8 cellular contexts compared by ENCODE assay signal in the genomic region with DNA sequence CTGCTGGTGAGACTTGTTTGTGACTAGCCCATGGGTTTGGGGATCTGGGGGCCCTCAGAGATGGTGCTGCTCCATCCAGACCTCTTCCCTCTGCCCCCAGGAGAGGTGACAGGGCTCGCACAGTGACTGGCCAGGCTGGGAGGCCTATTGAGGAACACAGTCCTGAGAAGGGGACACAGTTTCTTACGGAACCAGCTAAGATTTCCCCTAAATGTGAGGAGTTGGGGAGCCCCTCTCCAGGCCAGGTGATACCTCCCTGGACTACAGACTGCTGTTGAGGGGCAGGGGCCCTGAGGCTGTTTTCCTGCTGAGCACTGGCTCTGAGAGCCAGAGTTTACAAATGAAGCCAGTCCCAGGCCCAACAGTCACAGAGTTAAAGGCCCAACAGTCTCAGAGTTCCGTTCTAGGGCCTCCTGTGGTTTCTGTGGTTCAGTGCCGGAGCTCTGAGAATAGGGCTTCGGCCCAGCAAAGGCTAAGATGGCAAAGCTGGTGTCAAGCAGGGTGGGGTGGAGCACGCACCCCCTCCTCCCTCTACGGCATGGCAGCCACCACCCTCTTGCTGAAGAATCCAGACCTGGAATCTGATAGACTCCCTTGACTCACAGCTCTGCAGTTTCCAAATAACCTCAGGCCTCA. TPM values are rescaled to one million over a fixed set of nuclear protein-coding genes. Genes with fewer than 3 reads are reported as not detected.
DNase-seq lines count a peak whose midpoint lies in the region; ATAC-seq and TF ChIP-seq lines count a peak whose summit lies in the region.

No MANE protein-coding gene starts in this region.

- ATAC-seq in GM21447 (IDR thresholded peaks at IDR 0.05; ENCODE audit: unreplicated experiment) (peak; percentile 42), Right ventricle myocardium superior (ENCODE audit: poor library complexity) (no peak)

- H3K27me3 Mint-ChIP-seq in Calu3 (ENCODE audit: unreplicated experiment), result peaks cover 20% of the 10 kb centered on the region

- peaks cover 2% of the 10 kb centered on the region for H3K79me2 ChIP-seq in mesendoderm (ENCODE audit: control insufficient read depth, insufficient read depth, low read length)

- peak overlapping the region; percentile 15 for H2AK5ac ChIP-seq in mesendoderm (ENCODE audit: low read length)

- no peaks in the 10 kb centered on the region for H3K79me1 ChIP-seq in mesendoderm (ENCODE audit: low read length)

- H4K5ac ChIP-seq in mesendoderm (ENCODE audit: low read length), result no peak overlapping the region

- peak overlapping the region; percentile 39 for H3K56ac ChIP-seq in mesendoderm (ENCODE audit: low read length)

- no peaks in the 10 kb centered on the region for H3K36me3 ChIP-seq in mesendoderm (ENCODE audit: control insufficient read depth, insufficient read depth, low read length)

- H3K9me3 Mint-ChIP-seq in Calu3 (ENCODE audit: low read depth, unreplicated experiment), result no peaks in the 10 kb centered on the region

- H3K36me3 Mint-ChIP-seq in Calu3 (ENCODE audit: insufficient read depth, unreplicated experiment), result peaks cover 17% of the 10 kb centered on the region

- H3K4ac ChIP-seq in mesendoderm (ENCODE audit: low read depth, low read length), result peak overlapping the region; percentile 18

- no peaks in the 10 kb centered on the region for H3K27me3 ChIP-seq in mesendoderm (ENCODE audit: insufficient read depth, low read length, poor library complexity)

- no peaks in the 10 kb centered on the region for H3K4me1 Mint-ChIP-seq in Calu3 (ENCODE audit: low read depth, unreplicated experiment)

- no peak overlapping the region for H2BK120ac ChIP-seq in mesendoderm (ENCODE audit: low read depth, low read length)

- BruUV-seq in Calu3 (replicated peaks; lab: Mats Ljungman, UMichigan), result no TSS peak

- intact Hi-C loops in Calu3 (cut with micrococcal nuclease; ENCODE audit: unreplicated experiment), result no loop called here
- intact Hi-C loops in Right ventricle myocardium superior (cut with DNase I), result no loop called here

- H3K4me3 ChIP-seq in mesendoderm (ENCODE audit: low read length), result no peak overlapping the region

- no peak overlapping the region for H3K27ac Mint-ChIP-seq in Calu3 (ENCODE audit: unreplicated experiment)

- H4K8ac ChIP-seq in mesendoderm (ENCODE audit: low read depth, low read length), result no peak overlapping the region

- TF ChIP-seq CTCF in Calu3 (IDR thresholded peaks at IDR 0.05; ENCODE audit: unreplicated experiment), result no peak

- CTCF ChIA-PET in Calu3 (lab: Charles Lee), result interaction anchor here (0.7 kb wide), 1 partner anchor 20 kb away, joined by 14 read pairs; no protein-coding TSS in a partner anchor

- H2BK15ac ChIP-seq in mesendoderm (replicated peaks; ENCODE audit: low read depth), result no peak overlapping the region

- no peak overlapping the region for H3K4me2 ChIP-seq in mesendoderm (ENCODE audit: low read length)

- H3K9ac ChIP-seq in mesendoderm (ENCODE audit: low read length), result no peak overlapping the region

- DNase-seq in Calu3, result no peak
- peak; percentile 37 for DNase-seq in T-helper 9 cell
- DNase-seq in mesendoderm, result no peak
- no peak for DNase-seq in NCI-H524 (lab: John Stamatoyannopoulos, UW)
- DNase-seq in T1000 (lab: John Stamatoyannopoulos, UW), result no peak
- no peak for DNase-seq in Right ventricle myocardium superior
- DNase-seq in NCI-H1417 treated with DMSO at 0.1 percent for 48 hours (lab: John Stamatoyannopoulos, UW), result no peak

- H3K18ac ChIP-seq in mesendoderm (ENCODE audit: low read length), result no peak overlapping the region

- WGBS in mesendoderm (ENCODE audit: extremely low coverage, insufficient coverage, low lambda C conversion rate), result no CpG with 5 or more reads among the region's 7 CpGs

- H3K23ac ChIP-seq in mesendoderm (ENCODE audit: low read length), result peak overlapping the region; percentile 48

- H3K27ac ChIP-seq in mesendoderm (ENCODE audit: low read depth, low read length), result no peak overlapping the region

- H3K4me1 ChIP-seq in mesendoderm (ENCODE audit: control insufficient read depth, low read depth, low read length), result peaks cover 2% of the 10 kb centered on the region

- peak overlapping the region; percentile 74 for H3K4me3 Mint-ChIP-seq in Calu3 (ENCODE audit: low read depth, unreplicated experiment)

- no peak overlapping the region for H2BK5ac ChIP-seq in mesendoderm (ENCODE audit: low read length)

RNA-seq across cellular contexts. Expression of gene SEMA4D, which starts 1.1 kb away (rescaled TPM):
- total RNA-seq in Calu3 (2022) (23.3 and 24.3 TPM in 2 replicates), Right ventricle myocardium superior (18.7 TPM)
- polyA plus RNA-seq in mesendoderm (2013, experiment 1 of 2), result 8.6 TPM
- polyA plus RNA-seq in mesendoderm (2013, experiment 2 of 2), result 8.9 TPM
